1 cellular context compared by ENCODE assay signal in genomic region chr22:41403532-41404318, GRCh38.
A peak's percentile ranks its signal among the peaks of the same experiment; 100 is the strongest.
TF ChIP-seq lines count a peak whose summit lies in the region.

No MANE protein-coding gene starts in this region.

TF ChIP-seq in HepG2, 621 proteins besides CTCF, POLR2A, EP300 and RAD21 (continued from another document and continues in another):
- TF ChIP-seq, protein P1, sequence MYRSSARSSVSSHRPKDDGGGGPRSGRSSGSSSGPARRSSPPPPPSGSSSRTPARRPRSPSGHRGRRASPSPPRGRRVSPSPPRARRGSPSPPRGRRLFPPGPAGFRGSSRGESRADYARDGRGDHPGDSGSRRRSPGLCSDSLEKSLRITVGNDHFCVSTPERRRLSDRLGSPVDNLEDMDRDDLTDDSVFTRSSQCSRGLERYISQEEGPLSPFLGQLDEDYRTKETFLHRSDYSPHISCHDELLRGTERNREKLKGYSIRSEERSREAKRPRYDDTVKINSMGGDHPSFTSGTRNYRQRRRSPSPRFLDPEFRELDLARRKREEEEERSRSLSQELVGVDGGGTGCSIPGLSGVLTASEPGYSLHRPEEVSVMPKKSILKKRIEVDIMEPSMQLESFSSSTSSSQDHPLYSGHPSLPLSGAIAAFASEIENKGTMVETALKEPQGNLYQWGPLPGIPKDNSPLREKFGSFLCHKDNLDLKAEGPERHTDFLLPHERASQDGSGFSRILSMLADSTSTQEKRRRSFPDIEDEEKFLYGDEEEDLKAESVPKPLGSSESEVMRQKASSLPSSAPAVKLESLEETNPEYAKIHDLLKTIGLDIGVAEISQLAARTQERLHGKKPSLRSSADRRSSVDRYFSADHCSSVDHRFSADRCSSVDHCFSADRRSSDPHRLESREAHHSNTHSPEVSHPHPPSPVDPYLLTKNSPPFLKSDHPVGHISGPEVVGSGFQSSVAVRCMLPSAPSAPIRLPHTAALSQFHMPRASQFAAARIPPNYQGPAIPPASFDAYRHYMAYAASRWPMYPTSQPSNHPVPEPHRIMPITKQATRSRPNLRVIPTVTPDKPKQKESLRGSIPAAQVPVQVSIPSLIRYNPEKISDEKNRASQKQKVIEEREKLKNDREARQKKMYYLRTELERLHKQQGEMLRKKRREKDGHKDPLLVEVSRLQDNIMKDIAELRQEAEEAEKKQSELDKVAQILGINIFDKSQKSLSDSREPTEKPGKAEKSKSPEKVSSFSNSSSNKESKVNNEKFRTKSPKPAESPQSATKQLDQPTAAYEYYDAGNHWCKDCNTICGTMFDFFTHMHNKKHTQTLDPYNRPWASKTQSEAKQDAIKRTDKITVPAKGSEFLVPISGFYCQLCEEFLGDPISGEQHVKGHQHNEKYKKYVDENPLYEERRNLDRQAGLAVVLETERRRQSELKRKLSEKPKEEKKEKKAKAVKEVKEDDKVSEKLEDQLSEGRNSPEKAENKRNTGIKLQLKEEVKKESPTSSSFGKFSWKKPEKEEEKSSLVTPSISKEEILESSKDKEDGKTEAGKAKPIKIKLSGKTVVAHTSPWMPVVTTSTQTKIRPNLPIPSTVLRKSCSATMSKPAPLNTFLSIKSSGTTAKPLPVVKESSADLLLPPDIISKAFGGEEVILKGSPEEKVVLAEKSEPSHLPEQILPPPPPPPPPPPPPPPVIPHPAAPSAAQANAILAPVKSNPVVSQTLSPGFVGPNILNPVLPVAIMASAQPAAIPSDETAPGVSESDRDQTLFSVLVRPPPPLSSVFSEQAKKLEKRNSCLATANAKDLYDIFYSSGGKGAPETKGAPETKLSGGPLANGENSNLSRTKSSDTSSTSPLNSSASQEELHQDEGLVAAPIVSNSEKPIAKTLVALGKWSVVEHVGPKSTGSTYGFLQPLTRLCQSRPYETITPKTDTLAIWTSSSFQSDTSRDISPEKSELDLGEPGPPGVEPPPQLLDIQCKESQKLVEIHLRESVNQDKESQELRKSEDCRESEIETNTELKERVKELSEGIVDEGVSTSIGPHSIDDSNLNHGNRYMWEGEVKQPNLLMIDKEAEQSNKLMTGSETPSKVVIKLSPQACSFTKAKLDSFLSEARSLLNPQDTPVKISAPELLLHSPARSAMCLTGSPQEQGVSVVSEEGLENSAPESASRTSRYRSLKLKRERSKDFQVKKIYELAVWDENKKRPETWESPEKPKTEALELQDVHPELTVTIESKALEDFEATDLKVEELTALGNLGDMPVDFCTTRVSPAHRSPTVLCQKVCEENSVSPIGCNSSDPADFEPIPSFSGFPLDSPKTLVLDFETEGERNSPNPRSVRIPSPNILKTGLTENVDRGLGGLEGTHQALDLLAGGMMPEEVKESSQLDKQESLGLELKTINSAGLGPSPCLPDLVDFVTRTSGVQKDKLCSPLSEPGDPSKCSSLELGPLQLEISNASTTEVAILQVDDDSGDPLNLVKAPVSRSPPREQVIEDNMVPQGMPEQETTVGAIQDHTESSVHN (CRISPR knock-in tag; IDR thresholded peaks at IDR 0.05), result no peak
- TF ChIP-seq, protein P2, sequence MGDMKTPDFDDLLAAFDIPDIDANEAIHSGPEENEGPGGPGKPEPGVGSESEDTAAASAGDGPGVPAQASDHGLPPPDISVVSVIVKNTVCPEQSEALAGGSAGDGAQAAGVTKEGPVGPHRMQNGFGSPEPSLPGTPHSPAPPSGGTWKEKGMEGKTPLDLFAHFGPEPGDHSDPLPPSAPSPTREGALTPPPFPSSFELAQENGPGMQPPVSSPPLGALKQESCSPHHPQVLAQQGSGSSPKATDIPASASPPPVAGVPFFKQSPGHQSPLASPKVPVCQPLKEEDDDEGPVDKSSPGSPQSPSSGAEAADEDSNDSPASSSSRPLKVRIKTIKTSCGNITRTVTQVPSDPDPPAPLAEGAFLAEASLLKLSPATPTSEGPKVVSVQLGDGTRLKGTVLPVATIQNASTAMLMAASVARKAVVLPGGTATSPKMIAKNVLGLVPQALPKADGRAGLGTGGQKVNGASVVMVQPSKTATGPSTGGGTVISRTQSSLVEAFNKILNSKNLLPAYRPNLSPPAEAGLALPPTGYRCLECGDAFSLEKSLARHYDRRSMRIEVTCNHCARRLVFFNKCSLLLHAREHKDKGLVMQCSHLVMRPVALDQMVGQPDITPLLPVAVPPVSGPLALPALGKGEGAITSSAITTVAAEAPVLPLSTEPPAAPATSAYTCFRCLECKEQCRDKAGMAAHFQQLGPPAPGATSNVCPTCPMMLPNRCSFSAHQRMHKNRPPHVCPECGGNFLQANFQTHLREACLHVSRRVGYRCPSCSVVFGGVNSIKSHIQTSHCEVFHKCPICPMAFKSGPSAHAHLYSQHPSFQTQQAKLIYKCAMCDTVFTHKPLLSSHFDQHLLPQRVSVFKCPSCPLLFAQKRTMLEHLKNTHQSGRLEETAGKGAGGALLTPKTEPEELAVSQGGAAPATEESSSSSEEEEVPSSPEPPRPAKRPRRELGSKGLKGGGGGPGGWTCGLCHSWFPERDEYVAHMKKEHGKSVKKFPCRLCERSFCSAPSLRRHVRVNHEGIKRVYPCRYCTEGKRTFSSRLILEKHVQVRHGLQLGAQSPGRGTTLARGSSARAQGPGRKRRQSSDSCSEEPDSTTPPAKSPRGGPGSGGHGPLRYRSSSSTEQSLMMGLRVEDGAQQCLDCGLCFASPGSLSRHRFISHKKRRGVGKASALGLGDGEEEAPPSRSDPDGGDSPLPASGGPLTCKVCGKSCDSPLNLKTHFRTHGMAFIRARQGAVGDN (CRISPR knock-in tag; IDR thresholded peaks at IDR 0.05), result peak; percentile 75
- TF ChIP-seq PAWR (CRISPR knock-in tag; IDR thresholded peaks at IDR 0.05; ENCODE audit: borderline replicate concordance), result no peak
- TF ChIP-seq ZNF20 (CRISPR knock-in tag; IDR thresholded peaks at IDR 0.05), result no peak
- peak; percentile 99 for TF ChIP-seq HNRNPL (IDR thresholded peaks at IDR 0.05; ENCODE audit: low read depth, low read length)
- TF ChIP-seq HOMEZ (CRISPR knock-in tag; IDR thresholded peaks at IDR 0.05; ENCODE audit: low read depth), result no peak
- no peak for TF ChIP-seq NFE2 (CRISPR knock-in tag; IDR thresholded peaks at IDR 0.05)
- TF ChIP-seq CREM (IDR thresholded peaks at IDR 0.05), result no peak
- TF ChIP-seq CREM (CRISPR knock-in tag; IDR thresholded peaks at IDR 0.05), result no peak
- TF ChIP-seq PAF1 (CRISPR knock-in tag; IDR thresholded peaks at IDR 0.05), result no peak
- peak; percentile 45; the same call in 1 of the 2 replicates for TF ChIP-seq GABPB1 (CRISPR knock-in tag; IDR thresholded peaks at IDR 0.05)
- TF ChIP-seq AKAP8 (CRISPR knock-in tag; IDR thresholded peaks at IDR 0.05), result peak; percentile 46; the same call in 1 of the 2 replicates
- TF ChIP-seq, protein P3, sequence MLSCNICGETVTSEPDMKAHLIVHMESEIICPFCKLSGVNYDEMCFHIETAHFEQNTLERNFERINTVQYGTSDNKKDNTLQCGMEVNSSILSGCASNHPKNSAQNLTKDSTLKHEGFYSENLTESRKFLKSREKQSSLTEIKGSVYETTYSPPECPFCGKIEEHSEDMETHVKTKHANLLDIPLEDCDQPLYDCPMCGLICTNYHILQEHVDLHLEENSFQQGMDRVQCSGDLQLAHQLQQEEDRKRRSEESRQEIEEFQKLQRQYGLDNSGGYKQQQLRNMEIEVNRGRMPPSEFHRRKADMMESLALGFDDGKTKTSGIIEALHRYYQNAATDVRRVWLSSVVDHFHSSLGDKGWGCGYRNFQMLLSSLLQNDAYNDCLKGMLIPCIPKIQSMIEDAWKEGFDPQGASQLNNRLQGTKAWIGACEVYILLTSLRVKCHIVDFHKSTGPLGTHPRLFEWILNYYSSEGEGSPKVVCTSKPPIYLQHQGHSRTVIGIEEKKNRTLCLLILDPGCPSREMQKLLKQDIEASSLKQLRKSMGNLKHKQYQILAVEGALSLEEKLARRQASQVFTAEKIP (CRISPR knock-in tag; IDR thresholded peaks at IDR 0.05; ENCODE audit: borderline replicate concordance), result no peak
- no peak for TF ChIP-seq MAF1 (CRISPR knock-in tag; IDR thresholded peaks at IDR 0.05; ENCODE audit: borderline replicate concordance)
- TF ChIP-seq ZNF576 (CRISPR knock-in tag; IDR thresholded peaks at IDR 0.05), result no peak
- no peak for TF ChIP-seq HNRNPLL (IDR thresholded peaks at IDR 0.05; ENCODE audit: low read depth, low read length, poor library complexity, severe bottlenecking)
- no peak for TF ChIP-seq ZNF354B (CRISPR knock-in tag; IDR thresholded peaks at IDR 0.05)
- TF ChIP-seq ZNF460 (CRISPR knock-in tag; IDR thresholded peaks at IDR 0.05; ENCODE audit: borderline replicate concordance), result no peak
- TF ChIP-seq ZNF670 (CRISPR knock-in tag; IDR thresholded peaks at IDR 0.05; ENCODE audit: borderline replicate concordance), result no peak
- 0 out of 2 replicates have a peak, but pooled peaks have one; percentile 64 for TF ChIP-seq SMAD3 (CRISPR knock-in tag; IDR thresholded peaks at IDR 0.05)
- TF ChIP-seq FOSL1 (CRISPR knock-in tag; IDR thresholded peaks at IDR 0.05; ENCODE audit: borderline replicate concordance), result no peak
- TF ChIP-seq ZBTB8A (CRISPR knock-in tag; IDR thresholded peaks at IDR 0.05; ENCODE audit: borderline replicate concordance, low read depth), result no peak
- peak; percentile 44; the same call in 1 of the 2 replicates for TF ChIP-seq TFAP4 (IDR thresholded peaks at IDR 0.05; ENCODE audit: borderline replicate concordance, low read depth)
- no peak for TF ChIP-seq ZNF83 (CRISPR knock-in tag; IDR thresholded peaks at IDR 0.05; ENCODE audit: borderline replicate concordance)
- peak; percentile 40; the same call in 1 of the 2 replicates for TF ChIP-seq KMT2B (CRISPR knock-in tag; IDR thresholded peaks at IDR 0.05)
- no peak for TF ChIP-seq ZNF564 (CRISPR knock-in tag; IDR thresholded peaks at IDR 0.05)
- TF ChIP-seq BRCA1 (CRISPR knock-in tag; IDR thresholded peaks at IDR 0.05), result no peak
- TF ChIP-seq HNRNPUL1 (IDR thresholded peaks at IDR 0.05; ENCODE audit: low read depth, low read length), result no peak
- peak; percentile 92 for TF ChIP-seq ZMYM3 (CRISPR knock-in tag; IDR thresholded peaks at IDR 0.05)
- no peak for TF ChIP-seq MED13 (CRISPR knock-in tag; IDR thresholded peaks at IDR 0.05)
- TF ChIP-seq XBP1 (CRISPR knock-in tag; IDR thresholded peaks at IDR 0.05), result no peak
- no peak for TF ChIP-seq TAF1 (CRISPR knock-in tag; IDR thresholded peaks at IDR 0.05)
- TF ChIP-seq ZNF792 (CRISPR knock-in tag; IDR thresholded peaks at IDR 0.05), result peak; percentile 60; the same call in 1 of the 2 replicates
- TF ChIP-seq ZNF629 (CRISPR knock-in tag; conservative IDR thresholded peaks at IDR 0.05), result no peak
- no peak for TF ChIP-seq NFKBIZ (CRISPR knock-in tag; IDR thresholded peaks at IDR 0.05)
- no peak for TF ChIP-seq ZNF367 (CRISPR knock-in tag; IDR thresholded peaks at IDR 0.05; ENCODE audit: borderline replicate concordance)
- TF ChIP-seq ZNF782 (CRISPR knock-in tag; IDR thresholded peaks at IDR 0.05; ENCODE audit: borderline replicate concordance), result no peak
- TF ChIP-seq ZNF839 (CRISPR knock-in tag; IDR thresholded peaks at IDR 0.05; ENCODE audit: borderline replicate concordance), result peak; percentile 91; the same call in 1 of the 2 replicates
- TF ChIP-seq ZNF780A (CRISPR knock-in tag; IDR thresholded peaks at IDR 0.05), result no peak
- TF ChIP-seq ZNF30 (CRISPR knock-in tag; IDR thresholded peaks at IDR 0.05), result no peak
- TF ChIP-seq ZNF761 (CRISPR knock-in tag; conservative IDR thresholded peaks at IDR 0.05), result 0 out of 2 replicates have a peak, but pooled peaks have one; percentile 30
- TF ChIP-seq KAT2B (IDR thresholded peaks at IDR 0.05; ENCODE audit: borderline replicate concordance, low read depth, low read length), result no peak
- no peak for TF ChIP-seq SAFB2 (CRISPR knock-in tag; IDR thresholded peaks at IDR 0.05; ENCODE audit: borderline replicate concordance, low read depth)
- no peak for TF ChIP-seq KLF16 (CRISPR knock-in tag; IDR thresholded peaks at IDR 0.05)
- TF ChIP-seq FOXO4 (CRISPR knock-in tag; conservative IDR thresholded peaks at IDR 0.05), result no peak
- no peak for TF ChIP-seq ZBTB42 (CRISPR knock-in tag; IDR thresholded peaks at IDR 0.05)
- TF ChIP-seq ZNF775 (CRISPR knock-in tag; IDR thresholded peaks at IDR 0.05; ENCODE audit: borderline replicate concordance), result no peak
- no peak for TF ChIP-seq ZNF451 (CRISPR knock-in tag; IDR thresholded peaks at IDR 0.05)
- no peak for TF ChIP-seq JUND (CRISPR knock-in tag; IDR thresholded peaks at IDR 0.05)
- no peak for TF ChIP-seq ZSCAN31 (CRISPR knock-in tag; IDR thresholded peaks at IDR 0.05; ENCODE audit: low read depth)
- TF ChIP-seq FOXP1 (IDR thresholded peaks at IDR 0.05), result no peak
- no peak for TF ChIP-seq FOXP1 (CRISPR knock-in tag; IDR thresholded peaks at IDR 0.05)
- TF ChIP-seq ZNF484 (CRISPR knock-in tag; IDR thresholded peaks at IDR 0.05; ENCODE audit: borderline replicate concordance, low read depth), result no peak
- TF ChIP-seq CHD4 (IDR thresholded peaks at IDR 0.05; ENCODE audit: borderline replicate concordance, low read length), result no peak
- TF ChIP-seq ZFAT (CRISPR knock-in tag; conservative IDR thresholded peaks at IDR 0.05), result no peak
- TF ChIP-seq KLF12 (CRISPR knock-in tag; IDR thresholded peaks at IDR 0.05; ENCODE audit: borderline replicate concordance), result no peak
- no peak for TF ChIP-seq RFX5 (IDR thresholded peaks at IDR 0.05; ENCODE audit: low read depth, low read length)
- TF ChIP-seq KDM4B (CRISPR knock-in tag; IDR thresholded peaks at IDR 0.05), result no peak
